In the genomic region with DNA sequence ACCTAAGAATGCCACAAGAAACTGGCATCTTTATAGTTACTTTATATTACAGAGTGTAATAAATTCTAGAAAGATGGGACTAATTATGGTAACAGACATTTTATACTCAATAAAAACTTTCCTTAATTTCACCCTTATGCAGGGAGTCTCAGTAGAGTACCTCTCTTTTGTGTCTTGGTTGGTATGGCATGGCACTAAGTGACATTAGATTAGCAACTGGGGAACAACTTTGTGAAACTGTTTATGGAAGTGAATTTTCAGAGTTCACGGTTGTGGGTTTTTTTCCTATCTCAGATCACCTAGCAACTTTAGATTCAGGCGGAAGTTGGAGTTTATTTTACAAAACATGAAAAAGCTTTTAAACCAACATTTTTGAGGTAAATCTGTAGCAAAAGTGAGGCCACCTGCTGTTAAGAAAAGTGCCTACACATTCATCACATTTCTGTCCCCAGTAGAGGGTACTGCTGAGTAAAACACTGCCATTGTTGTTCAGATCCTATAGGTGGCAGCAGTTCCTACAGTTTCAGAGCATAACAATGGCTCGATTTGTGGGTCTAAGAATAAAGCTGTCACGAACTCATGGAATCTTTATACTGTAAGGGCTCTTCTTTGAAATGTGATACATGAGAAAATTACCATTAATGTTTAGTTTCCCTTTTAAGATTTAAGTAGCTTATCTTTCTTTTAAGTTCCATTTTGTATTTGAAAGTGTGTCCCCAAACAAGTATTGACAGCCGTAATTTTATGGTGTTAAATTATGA, we compare ENCODE assay signal across 8 cellular contexts.
DNase-seq lines count a peak whose midpoint lies in the region; ATAC-seq and TF ChIP-seq lines count a peak whose summit lies in the region.

No MANE protein-coding gene starts in this region.

- CTCF ChIA-PET in activated CD8-positive, alpha-beta memory T cell treated with anti-CD3 and anti-CD28 coated beads, Interleukin-2, amount 10 ng/mL, durations not matched to agents 7 days and 5 days (lab: Charles Lee): interaction anchor here (0.6 to 4.4 kb wide), 97 partner anchors 9 to 531 kb away, joined by 3 to 99 read pairs (median 4); partner anchors contain the start of genes CAMKMT and PREPL
- CTCF ChIA-PET in HEK293T (lab: Yijun Ruan, JAX): interaction anchor here (0.6 to 1.3 kb wide), 34 partner anchors 10 to 873 kb away, joined by 3 to 17 read pairs (median 3); partner anchors contain the start of genes CAMKMT and PREPL
- CTCF ChIA-PET in Panc1 (lab: Charles Lee): interaction anchor here (0.6 to 2.0 kb wide), 22 partner anchors 9 to 490 kb away, joined by 3 to 21 read pairs (median 4); no protein-coding TSS in a partner anchor

- H3K4me3 Mint-ChIP-seq in activated CD8-positive, alpha-beta memory T cell treated with anti-CD3 and anti-CD28 coated beads, Interleukin-2, amount 10 ng/mL, durations not matched to agents 7 days and 5 days: no peak overlapping the region

- in situ Hi-C loops in Panc1 (cut with HindIII; ENCODE audit: low pct_unique_long_range_greater_than_20kb, low sequenced_read_pairs): loop anchor here (25.0 kb wide), 1 partner anchor 92 kb away; no protein-coding TSS in a partner anchor

- POLR2A ChIA-PET in HEK293T (lab: Yijun Ruan, JAX) (no interaction called here), Panc1 (lab: Charles Lee) (interaction anchor here (0.6 kb wide), 1 partner anchor 488 kb away, joined by 3 read pairs; no protein-coding TSS in a partner anchor)

- DNase-seq in activated CD8-positive, alpha-beta memory T cell treated with anti-CD3 and anti-CD28 coated beads, Interleukin-2, amount 10 ng/mL, durations not matched to agents 7 days and 5 days: peak; percentile 58
- DNase-seq in activated CD8-positive, alpha-beta memory T cell treated with anti-CD3 and anti-CD28 coated beads for 24 hours: no peak
- DNase-seq in HEK293T (ENCODE audit: extremely low spot score): peak; percentile 72
- peak; percentile 79 for DNase-seq in M059J (ENCODE audit: low read depth)
- peak; percentile 84 for DNase-seq in Panc1 (ENCODE audit: low read depth, low spot score)
- DNase-seq in amniotic epithelial cell (ENCODE audit: low read depth): peak; percentile 82
- DNase-seq in left ventricle myocardium inferior: no peak
- DNase-seq in retina: peak; percentile 79

- H3K9me3 ChIP-seq in Panc1 (ENCODE audit: control insufficient read depth, insufficient read depth, low read depth, low read length) (no peaks in the 10 kb centered on the region), left ventricle myocardium inferior (replicated peaks) (no peaks in the 10 kb centered on the region)

- H3K27me3 ChIP-seq in Panc1 (ENCODE audit: control insufficient read depth, insufficient read depth, low read length) (no peaks in the 10 kb centered on the region), left ventricle myocardium inferior (ENCODE audit: low read depth) (no peaks in the 10 kb centered on the region)

- peak; percentile 100 for ATAC-seq in activated CD8-positive, alpha-beta memory T cell treated with anti-CD3 and anti-CD28 coated beads, Interleukin-2, amount 10 ng/mL, durations not matched to agents 7 days and 5 days
- ATAC-seq in Panc1: peak; percentile 99

- H3K4me1 Mint-ChIP-seq in activated CD8-positive, alpha-beta memory T cell treated with anti-CD3 and anti-CD28 coated beads, Interleukin-2, amount 10 ng/mL, durations not matched to agents 7 days and 5 days: peaks cover 5% of the 10 kb centered on the region

- BruUV-seq in Panc1 (replicated peaks; lab: Mats Ljungman, UMichigan): no TSS peak

- TF ChIP-seq CTCF in Panc1 (IDR thresholded peaks at IDR 0.05) (peak; percentile 96), left ventricle myocardium inferior (IDR thresholded peaks at IDR 0.05; ENCODE audit: borderline replicate concordance) (peak; percentile 99)

- H3K36me3 ChIP-seq in Panc1 (ENCODE audit: control insufficient read depth, insufficient read depth, low read length) (no peaks in the 10 kb centered on the region; the same call in 1 of the 2 replicates), left ventricle myocardium inferior (no peaks in the 10 kb centered on the region)

- no peaks in the 10 kb centered on the region for H3K36me3 Mint-ChIP-seq in activated CD8-positive, alpha-beta memory T cell treated with anti-CD3 and anti-CD28 coated beads, Interleukin-2, amount 10 ng/mL, durations not matched to agents 7 days and 5 days

- H3K27ac Mint-ChIP-seq in activated CD8-positive, alpha-beta memory T cell treated with anti-CD3 and anti-CD28 coated beads, Interleukin-2, amount 10 ng/mL, durations not matched to agents 7 days and 5 days: peak overlapping the region; percentile 6

- H3K27ac ChIP-seq in Panc1 (ENCODE audit: low read length) (no peak overlapping the region), left ventricle myocardium inferior (replicated peaks) (no peak overlapping the region)

- intact Hi-C loops in Panc1 (cut with micrococcal nuclease; ENCODE audit: unreplicated experiment) (loop anchor here (2.0 to 10.0 kb wide), 3 partner anchors 87 to 473 kb away; no protein-coding TSS in a partner anchor), left ventricle myocardium inferior (cut with micrococcal nuclease) (loop anchor here (10.0 kb wide), 1 partner anchor 475 kb away; no protein-coding TSS in a partner anchor)

- no peaks in the 10 kb centered on the region for H3K4me1 ChIP-seq in Panc1 (ENCODE audit: control insufficient read depth, insufficient read depth, low read length)
- no peaks in the 10 kb centered on the region for H3K4me1 ChIP-seq in left ventricle myocardium inferior

- H3K9me3 Mint-ChIP-seq in activated CD8-positive, alpha-beta memory T cell treated with anti-CD3 and anti-CD28 coated beads, Interleukin-2, amount 10 ng/mL, durations not matched to agents 7 days and 5 days (ENCODE audit: low read depth): no peaks in the 10 kb centered on the region

- H3K4me3 ChIP-seq in Panc1 (ENCODE audit: low read depth in 2 of 2, low read length in 2 of 2): no peak overlapping the region
- H3K4me3 ChIP-seq in left ventricle myocardium inferior: no peak overlapping the region

- no peaks in the 10 kb centered on the region for H3K27me3 Mint-ChIP-seq in activated CD8-positive, alpha-beta memory T cell treated with anti-CD3 and anti-CD28 coated beads, Interleukin-2, amount 10 ng/mL, durations not matched to agents 7 days and 5 days

TF ChIP-seq in HEK293T, 16 proteins besides CTCF, POLR2A, EP300 and RAD21:
- TF ChIP-seq SUZ12 (IDR thresholded peaks at IDR 0.05): no peak
- TF ChIP-seq, protein P1, sequence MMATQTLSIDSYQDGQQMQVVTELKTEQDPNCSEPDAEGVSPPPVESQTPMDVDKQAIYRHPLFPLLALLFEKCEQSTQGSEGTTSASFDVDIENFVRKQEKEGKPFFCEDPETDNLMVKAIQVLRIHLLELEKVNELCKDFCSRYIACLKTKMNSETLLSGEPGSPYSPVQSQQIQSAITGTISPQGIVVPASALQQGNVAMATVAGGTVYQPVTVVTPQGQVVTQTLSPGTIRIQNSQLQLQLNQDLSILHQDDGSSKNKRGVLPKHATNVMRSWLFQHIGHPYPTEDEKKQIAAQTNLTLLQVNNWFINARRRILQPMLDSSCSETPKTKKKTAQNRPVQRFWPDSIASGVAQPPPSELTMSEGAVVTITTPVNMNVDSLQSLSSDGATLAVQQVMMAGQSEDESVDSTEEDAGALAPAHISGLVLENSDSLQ (IDR thresholded peaks at IDR 0.05): peak; percentile 53

Comparison
In these comparisons a context has a peak if more than half of its experiments do, and no peak if none do; other contexts are left out.
1. DNase-seq: peak in activated CD8-positive, alpha-beta memory T cell treated with anti-CD3 and anti-CD28 coated beads, Interleukin-2, amount 10 ng/mL, durations not matched to agents 7 days and 5 days (single experiment), HEK293T (single experiment), M059J (single experiment), Panc1 (single experiment), amniotic epithelial cell (single experiment) and retina (single experiment); none in activated CD8-positive, alpha-beta memory T cell treated with anti-CD3 and anti-CD28 coated beads for 24 hours (single experiment) and left ventricle myocardium inferior (single experiment).